ENCODE assay signal across 8 cellular contexts in genomic region chr5:112174959-112175594, GRCh38.
DNase-seq lines count a peak whose midpoint lies in the region; ATAC-seq, FAIRE-seq and TF ChIP-seq lines count a peak whose summit lies in the region.

No MANE protein-coding gene starts in this region.

- POLR2A ChIA-PET in PC-9 (lab: Charles Lee; ENCODE audit: unreplicated experiment): no interaction called here

- H3K4me3 ChIP-seq in PC-9: no peak overlapping the region
- no peak overlapping the region for H3K4me3 ChIP-seq in brain microvascular endothelial cell (ENCODE audit: low read depth, low read length)
- no peak overlapping the region for H3K4me3 ChIP-seq in kidney (ENCODE audit: low read length in 2 of 2)

- H3F3A ChIP-seq in PC-9 (ENCODE audit: insufficient read depth, low read depth): no peaks in the 10 kb centered on the region; the same call in 1 of the 2 replicates

- H3K36me3 Mint-ChIP-seq in activated CD8-positive, alpha-beta memory T cell treated with anti-CD3 and anti-CD28 coated beads, Interleukin-2, amount 10 ng/mL, durations not matched to agents 7 days and 5 days: no peaks in the 10 kb centered on the region

- H3K9ac ChIP-seq in kidney (ENCODE audit: low read length in 2 of 2): no peak overlapping the region

- peak; percentile 83 for TF ChIP-seq CTCF in PC-9 (conservative IDR thresholded peaks at IDR 0.05)
- peak; percentile 73 for TF ChIP-seq CTCF in brain microvascular endothelial cell (IDR thresholded peaks at IDR 0.05; ENCODE audit: low read depth, low read length, missing control alignments)
- peak; percentile 51 for TF ChIP-seq CTCF in kidney (IDR thresholded peaks at IDR 0.05; ENCODE audit: borderline replicate concordance, extremely low read depth, insufficient read depth)

- intact Hi-C loops in PC-9 (cut with micrococcal nuclease; ENCODE audit: unreplicated experiment): loop anchor here (1.0 to 10.0 kb wide), 4 partner anchors 245 to 582 kb away; no protein-coding TSS in a partner anchor
- intact Hi-C loops in kidney (cut with DNase I): no loop called here

- H3K36me3 ChIP-seq in PC-9 (ENCODE audit: low read depth) (no peaks in the 10 kb centered on the region), brain microvascular endothelial cell (replicated peaks) (no peaks in the 10 kb centered on the region), kidney (ENCODE audit: control insufficient read depth in 1 of 2, insufficient read depth in 2 of 2, low read length in 2 of 2) (peaks cover 7 to 12% of the 10 kb centered on the region in 2 donors)

- H3K27ac ChIP-seq in PC-9 (no peak overlapping the region), brain microvascular endothelial cell (no peak overlapping the region), kidney (ENCODE audit: low read depth in 2 of 2, low read length in 2 of 2) (no peak overlapping the region)

- no peak overlapping the region for H3K4me3 Mint-ChIP-seq in activated CD8-positive, alpha-beta memory T cell treated with anti-CD3 and anti-CD28 coated beads, Interleukin-2, amount 10 ng/mL, durations not matched to agents 7 days and 5 days

- no peaks in the 10 kb centered on the region for H3K79me2 ChIP-seq in PC-9 (ENCODE audit: low read depth)

- CTCF ChIA-PET in activated CD8-positive, alpha-beta memory T cell treated with anti-CD3 and anti-CD28 coated beads, Interleukin-2, amount 10 ng/mL, durations not matched to agents 7 days and 5 days (lab: Charles Lee): interaction anchor here (0.6 to 4.5 kb wide), 12 partner anchors 9 to 582 kb away, joined by 3 to 38 read pairs (median 4); partner anchors contain the start of gene EPB41L4A
- CTCF ChIA-PET in PC-9 (lab: Charles Lee): interaction anchor here (0.5 to 0.9 kb wide), 4 partner anchors 43 to 1347 kb away, joined by 3 to 11 read pairs (median 6); partner anchors contain the start of gene EPB41L4A

- peaks cover 11% of the 10 kb centered on the region for H3K27me3 Mint-ChIP-seq in activated CD8-positive, alpha-beta memory T cell treated with anti-CD3 and anti-CD28 coated beads, Interleukin-2, amount 10 ng/mL, durations not matched to agents 7 days and 5 days

- ATAC-seq in activated CD8-positive, alpha-beta memory T cell treated with anti-CD3 and anti-CD28 coated beads, Interleukin-2, amount 10 ng/mL, durations not matched to agents 7 days and 5 days: peak; percentile 80
- peak; percentile 86 for ATAC-seq in GM21786 (IDR thresholded peaks at IDR 0.05; ENCODE audit: unreplicated experiment)

- H3K27me3 ChIP-seq in PC-9 (ENCODE audit: insufficient read depth, low read depth): no peaks in the 10 kb centered on the region
- H3K27me3 ChIP-seq in brain microvascular endothelial cell (replicated peaks): no peaks in the 10 kb centered on the region

- no peaks in the 10 kb centered on the region for H3K4me1 Mint-ChIP-seq in activated CD8-positive, alpha-beta memory T cell treated with anti-CD3 and anti-CD28 coated beads, Interleukin-2, amount 10 ng/mL, durations not matched to agents 7 days and 5 days

- H3K9me3 ChIP-seq in PC-9 (ENCODE audit: insufficient read depth, low read depth) (no peaks in the 10 kb centered on the region), kidney (ENCODE audit: control insufficient read depth in 1 of 2, low read length in 2 of 2) (no peaks in the 10 kb centered on the region)

- H2AFZ ChIP-seq in PC-9: no peak overlapping the region

- BruUV-seq in PC-9 (replicated peaks; lab: Mats Ljungman, UMichigan): no TSS peak

- in situ Hi-C loops in KBM-7 (cut with MboI; ENCODE audit: low pct_unique_long_range_greater_than_20kb, low sequenced_read_pairs) (no loop called here), brain microvascular endothelial cell (cut with HindIII; ENCODE audit: low pct_ligation_motif_present, low sequenced_read_pairs) (no loop called here)

- no peaks in the 10 kb centered on the region for H4K20me1 ChIP-seq in PC-9 (ENCODE audit: insufficient read depth)

- peak; percentile 13 for FAIRE-seq in kidney (lab: Jason Lieb, UNC)

- peak overlapping the region; percentile 38 for H3K4me2 ChIP-seq in PC-9

- no peaks in the 10 kb centered on the region for H3K9me3 Mint-ChIP-seq in activated CD8-positive, alpha-beta memory T cell treated with anti-CD3 and anti-CD28 coated beads, Interleukin-2, amount 10 ng/mL, durations not matched to agents 7 days and 5 days (ENCODE audit: low read depth)

- no peaks in the 10 kb centered on the region for H3K9me2 ChIP-seq in PC-9 (ENCODE audit: insufficient read depth)

- peak; percentile 52 for DNase-seq in activated CD8-positive, alpha-beta memory T cell treated with anti-CD3 and anti-CD28 coated beads, Interleukin-2, amount 10 ng/mL, durations not matched to agents 7 days and 5 days
- no peak for DNase-seq in activated CD8-positive, alpha-beta memory T cell treated with anti-CD3 and anti-CD28 coated beads for 24 hours
- peak; percentile 76 for DNase-seq in KBM-7
- peak; percentile 20 to 51 for DNase-seq in PC-9
- DNase-seq in brain microvascular endothelial cell: peak; percentile 29
- no peak for DNase-seq in kidney
- DNase-seq in superior temporal gyrus (ENCODE audit: extremely low spot score): peak; percentile 86

- H3K4me1 ChIP-seq in PC-9 (replicated peaks; ENCODE audit: insufficient read depth) (peaks cover 4% of the 10 kb centered on the region; the same call in 1 of the 2 replicates), kidney (ENCODE audit: control insufficient read depth in 1 of 2, insufficient read depth in 1 of 2, low read depth in 1 of 2, low read length in 2 of 2) (no peaks in the 10 kb centered on the region)

- no peak overlapping the region for H3K27ac Mint-ChIP-seq in activated CD8-positive, alpha-beta memory T cell treated with anti-CD3 and anti-CD28 coated beads, Interleukin-2, amount 10 ng/mL, durations not matched to agents 7 days and 5 days

Comparison
In these comparisons a context has a peak if more than half of its experiments do, and no peak if none do; other contexts are left out.
1. DNase-seq: peak in activated CD8-positive, alpha-beta memory T cell treated with anti-CD3 and anti-CD28 coated beads, Interleukin-2, amount 10 ng/mL, durations not matched to agents 7 days and 5 days (single experiment), KBM-7 (single experiment), PC-9 (2 of 2), brain microvascular endothelial cell (single experiment) and superior temporal gyrus (single experiment); none in activated CD8-positive, alpha-beta memory T cell treated with anti-CD3 and anti-CD28 coated beads for 24 hours (single experiment) and kidney (single experiment).
2. Peak in every context shown above with its lines, with median percentiles within 50 percentile points of each other: CTCF ChIP-seq.